In genomic region chr15:71730277-71731144, GRCh38 we compare ENCODE assay signal across 9 cellular contexts.
A peak's percentile ranks its signal among the peaks of the same experiment; 100 is the strongest.
DNase-seq lines count a peak whose midpoint lies in the region; ATAC-seq, FAIRE-seq and TF ChIP-seq lines count a peak whose summit lies in the region.
"Had no signal": no experiment of that assay in that cellular context is flagged by ENCODE, and none has a peak within 500 bp of the region (broad histone marks: within the 10 kb centered on the region; RNA-seq: fewer than 3 reads in every experiment).

No MANE protein-coding gene starts in this region.

- TF ChIP-seq CTCF in parathyroid adenoma (IDR thresholded peaks at IDR 0.05) = peak; percentile 58

- no peaks in the 10 kb centered on the region for H3K9me3 ChIP-seq in BLaER1 treated with 17β-estradiol and CSF1 and Interleukin-3, amounts not matched to agents 10 nM and 100 nM (replicated peaks in 1 of 11)
- H3K9me3 ChIP-seq in parathyroid adenoma (ENCODE audit: control insufficient read depth, low read length) = no peaks in the 10 kb centered on the region
- H3K9me3 ChIP-seq: neutrophil had no signal

- no peak for TF ChIP-seq POLR2A in GM12891 (IDR thresholded peaks at IDR 0.05; ENCODE audit: low read depth, low read length)

- H3K4me1 ChIP-seq in BLaER1 treated with 17β-estradiol and CSF1 and Interleukin-3, amounts not matched to agents 10 nM and 100 nM = peaks cover 4 to 14% (median 10%) of the 10 kb centered on the region in 10 experiments; a peak in 13 of 20 replicates
- no peaks in the 10 kb centered on the region for H3K4me1 ChIP-seq in parathyroid adenoma

- H3K79me2 ChIP-seq in parathyroid adenoma = no peaks in the 10 kb centered on the region

- H3K4me2 ChIP-seq in BLaER1 treated with 17β-estradiol and CSF1 and Interleukin-3, amounts not matched to agents 10 nM and 100 nM = peak overlapping the region in 7 of 11 experiments; percentile 6 to 38 (median 24); a peak in 7 of 22 replicates
- no peak overlapping the region for H3K4me2 ChIP-seq in parathyroid adenoma (ENCODE audit: low read length)

- H3K9ac ChIP-seq in BLaER1 treated with 17β-estradiol and CSF1 and Interleukin-3, amounts not matched to agents 10 nM and 100 nM = no peak overlapping the region
- no peak overlapping the region for H3K9ac ChIP-seq in parathyroid adenoma

- no peak overlapping the region for H2AFZ ChIP-seq in parathyroid adenoma

- FAIRE-seq in GM12891 (lab: Jason Lieb, UNC) = peak; percentile 97

- H3K4me3 ChIP-seq in BLaER1 treated with 17β-estradiol and CSF1 and Interleukin-3, amounts not matched to agents 10 nM and 100 nM = no peak overlapping the region
- H3K4me3 ChIP-seq in parathyroid adenoma (ENCODE audit: low read depth, low read length) = no peak overlapping the region

- H3K27ac ChIP-seq in BLaER1 treated with 17β-estradiol and CSF1 and Interleukin-3, amounts not matched to agents 10 nM and 100 nM = no peak overlapping the region
- no peak overlapping the region for H3K27ac ChIP-seq in parathyroid adenoma
- H3K27ac ChIP-seq: neutrophil had no signal

- DNase-seq in GM12891 (ENCODE audit: insufficient read length, low spot score) (peak; percentile 47), NCI-H1694 (lab: John Stamatoyannopoulos, UW) (peak; percentile 42), foreskin melanocyte (peak; percentile 32)
- peak; percentile 20 to 24 for DNase-seq in activated CD4-positive, alpha-beta T cell treated with anti-CD3 and anti-CD28 coated beads, Interleukin-2, amount 50 U/mL, for 48 hours

- H3K36me3 ChIP-seq in BLaER1 treated with 17β-estradiol and CSF1 and Interleukin-3, amounts not matched to agents 10 nM and 100 nM = no peaks in the 10 kb centered on the region
- no peaks in the 10 kb centered on the region for H3K36me3 ChIP-seq in parathyroid adenoma (ENCODE audit: control insufficient read depth, insufficient read depth, low read length)
- H3K36me3 ChIP-seq: neutrophil had no signal

- ATAC-seq in GM21737 (IDR thresholded peaks at IDR 0.05; ENCODE audit: unreplicated experiment) (no peak), GM19397 (IDR thresholded peaks at IDR 0.05; ENCODE audit: unreplicated experiment) (no peak)

- H4K20me1 ChIP-seq in BLaER1 treated with 17β-estradiol and CSF1 and Interleukin-3, amounts not matched to agents 10 nM and 100 nM = no peaks in the 10 kb centered on the region

- no peaks in the 10 kb centered on the region for H3K27me3 ChIP-seq in BLaER1 treated with 17β-estradiol and CSF1 and Interleukin-3, amounts not matched to agents 10 nM and 100 nM
- H3K27me3 ChIP-seq in parathyroid adenoma (ENCODE audit: control insufficient read depth, insufficient read depth, low read length) = no peaks in the 10 kb centered on the region
- H3K27me3 ChIP-seq: neutrophil had no signal

TF ChIP-seq in GM12891, 5 proteins besides CTCF, POLR2A, EP300 and RAD21:
- TF ChIP-seq TAF1 (IDR thresholded peaks at IDR 0.05; ENCODE audit: low read depth, low read length) = no peak
